Comparison of ENCODE assay signal across 1 cellular context in the genomic region with DNA sequence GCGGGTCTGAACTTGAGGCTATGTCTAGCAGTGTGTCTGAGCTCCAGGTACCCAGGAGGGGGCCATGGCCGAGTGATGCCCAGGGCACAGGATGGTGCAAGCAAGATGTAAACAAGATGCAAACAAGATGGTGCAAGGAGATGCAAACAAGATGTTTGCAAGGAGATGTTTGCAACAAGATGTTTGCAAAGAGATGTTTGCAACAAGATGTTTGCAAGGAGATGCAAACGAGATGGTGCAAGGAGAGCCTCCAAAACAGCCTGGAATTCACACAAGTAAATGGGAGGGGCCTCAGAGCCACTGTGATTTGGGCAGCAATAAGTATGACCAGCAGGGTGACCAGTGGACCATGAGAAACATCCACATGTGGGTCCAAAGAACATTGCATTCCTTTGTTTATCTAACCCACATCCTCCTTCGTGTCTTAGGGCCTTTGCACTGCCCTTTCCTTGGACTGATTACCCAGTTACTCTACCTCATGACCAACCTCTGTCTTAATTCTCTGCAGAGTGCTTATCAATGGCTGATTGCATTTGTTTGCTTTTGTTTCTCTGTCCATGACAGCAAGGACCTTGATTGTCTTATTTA.
TF ChIP-seq lines count a peak whose summit lies in the region.

No MANE protein-coding gene starts in this region.

TF ChIP-seq in HepG2, 621 proteins besides CTCF, POLR2A, EP300 and RAD21 (continued from another document and continues in another):
- TF ChIP-seq KLF13 (CRISPR knock-in tag; IDR thresholded peaks at IDR 0.05) = no peak
- TF ChIP-seq FLYWCH1 (CRISPR knock-in tag; IDR thresholded peaks at IDR 0.05) = no peak
- TF ChIP-seq CAMTA2 (CRISPR knock-in tag; IDR thresholded peaks at IDR 0.05; ENCODE audit: borderline replicate concordance) = no peak
- TF ChIP-seq, protein P1, sequence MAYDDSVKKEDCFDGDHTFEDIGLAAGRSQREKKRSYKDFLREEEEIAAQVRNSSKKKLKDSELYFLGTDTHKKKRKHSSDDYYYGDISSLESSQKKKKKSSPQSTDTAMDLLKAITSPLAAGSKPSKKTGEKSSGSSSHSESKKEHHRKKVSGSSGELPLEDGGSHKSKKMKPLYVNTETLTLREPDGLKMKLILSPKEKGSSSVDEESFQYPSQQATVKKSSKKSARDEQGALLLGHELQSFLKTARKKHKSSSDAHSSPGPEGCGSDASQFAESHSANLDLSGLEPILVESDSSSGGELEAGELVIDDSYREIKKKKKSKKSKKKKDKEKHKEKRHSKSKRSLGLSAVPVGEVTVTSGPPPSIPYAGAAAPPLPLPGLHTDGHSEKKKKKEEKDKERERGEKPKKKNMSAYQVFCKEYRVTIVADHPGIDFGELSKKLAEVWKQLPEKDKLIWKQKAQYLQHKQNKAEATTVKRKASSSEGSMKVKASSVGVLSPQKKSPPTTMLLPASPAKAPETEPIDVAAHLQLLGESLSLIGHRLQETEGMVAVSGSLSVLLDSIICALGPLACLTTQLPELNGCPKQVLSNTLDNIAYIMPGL (CRISPR knock-in tag; IDR thresholded peaks at IDR 0.05; ENCODE audit: borderline replicate concordance in 1 of 2, low read depth in 1 of 2) = peak in 1 of 2 experiments; percentile 32; a peak in 1 of 4 replicates
- no peak for TF ChIP-seq ZNF232 (CRISPR knock-in tag; IDR thresholded peaks at IDR 0.05; ENCODE audit: borderline replicate concordance)
- no peak for TF ChIP-seq SATB2 (CRISPR knock-in tag; IDR thresholded peaks at IDR 0.05)
- TF ChIP-seq ZNF207 (IDR thresholded peaks at IDR 0.05; ENCODE audit: borderline replicate concordance) = no peak
- TF ChIP-seq, protein P2, sequence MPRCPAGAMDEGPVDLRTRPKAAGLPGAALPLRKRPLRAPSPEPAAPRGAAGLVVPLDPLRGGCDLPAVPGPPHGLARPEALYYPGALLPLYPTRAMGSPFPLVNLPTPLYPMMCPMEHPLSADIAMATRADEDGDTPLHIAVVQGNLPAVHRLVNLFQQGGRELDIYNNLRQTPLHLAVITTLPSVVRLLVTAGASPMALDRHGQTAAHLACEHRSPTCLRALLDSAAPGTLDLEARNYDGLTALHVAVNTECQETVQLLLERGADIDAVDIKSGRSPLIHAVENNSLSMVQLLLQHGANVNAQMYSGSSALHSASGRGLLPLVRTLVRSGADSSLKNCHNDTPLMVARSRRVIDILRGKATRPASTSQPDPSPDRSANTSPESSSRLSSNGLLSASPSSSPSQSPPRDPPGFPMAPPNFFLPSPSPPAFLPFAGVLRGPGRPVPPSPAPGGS (CRISPR knock-in tag; IDR thresholded peaks at IDR 0.05) = no peak
- 0 out of 2 replicates have a peak, but pooled peaks have one; percentile 51 for TF ChIP-seq ZNF101 (CRISPR knock-in tag; IDR thresholded peaks at IDR 0.05; ENCODE audit: borderline replicate concordance, low read depth)
- no peak for TF ChIP-seq ERF (CRISPR knock-in tag; IDR thresholded peaks at IDR 0.05)
- TF ChIP-seq, protein P3, sequence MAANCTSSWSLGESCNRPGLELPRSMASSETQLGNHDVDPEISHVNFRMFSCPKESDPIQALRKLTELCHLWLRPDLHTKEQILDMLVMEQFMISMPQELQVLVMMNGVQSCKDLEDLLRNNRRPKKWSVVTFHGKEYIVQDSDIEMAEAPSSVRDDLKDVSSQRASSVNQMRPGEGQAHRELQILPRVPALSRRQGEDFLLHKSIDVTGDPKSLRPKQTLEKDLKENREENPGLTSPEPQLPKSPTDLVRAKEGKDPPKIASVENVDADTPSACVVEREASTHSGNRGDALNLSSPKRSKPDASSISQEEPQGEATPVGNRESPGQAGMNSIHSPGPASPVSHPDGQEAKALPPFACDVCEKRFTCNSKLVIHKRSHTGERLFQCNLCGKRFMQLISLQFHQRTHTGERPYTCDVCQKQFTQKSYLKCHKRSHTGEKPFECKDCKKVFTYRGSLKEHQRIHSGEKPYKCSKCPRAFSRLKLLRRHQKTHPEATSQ (CRISPR knock-in tag; IDR thresholded peaks at IDR 0.05; ENCODE audit: borderline replicate concordance) = no peak
- TF ChIP-seq NKX3-1 (CRISPR knock-in tag; IDR thresholded peaks at IDR 0.05) = no peak
- TF ChIP-seq, protein P4, sequence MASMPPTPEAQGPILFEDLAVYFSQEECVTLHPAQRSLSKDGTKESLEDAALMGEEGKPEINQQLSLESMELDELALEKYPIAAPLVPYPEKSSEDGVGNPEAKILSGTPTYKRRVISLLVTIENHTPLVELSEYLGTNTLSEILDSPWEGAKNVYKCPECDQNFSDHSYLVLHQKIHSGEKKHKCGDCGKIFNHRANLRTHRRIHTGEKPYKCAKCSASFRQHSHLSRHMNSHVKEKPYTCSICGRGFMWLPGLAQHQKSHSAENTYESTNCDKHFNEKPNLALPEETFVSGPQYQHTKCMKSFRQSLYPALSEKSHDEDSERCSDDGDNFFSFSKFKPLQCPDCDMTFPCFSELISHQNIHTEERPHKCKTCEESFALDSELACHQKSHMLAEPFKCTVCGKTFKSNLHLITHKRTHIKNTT (CRISPR knock-in tag; IDR thresholded peaks at IDR 0.05) = no peak
- TF ChIP-seq ASH2L (IDR thresholded peaks at IDR 0.05; ENCODE audit: insufficient read length, low read depth, low read length) = peak; percentile 32
- TF ChIP-seq KLF6 (CRISPR knock-in tag; IDR thresholded peaks at IDR 0.05) = no peak
- TF ChIP-seq JUND (CRISPR knock-in tag; IDR thresholded peaks at IDR 0.05) = 0 out of 2 replicates have a peak, but pooled peaks have one; percentile 19
- no peak for TF ChIP-seq THRA (CRISPR knock-in tag; IDR thresholded peaks at IDR 0.05; ENCODE audit: borderline replicate concordance)
- TF ChIP-seq ZNF235 (CRISPR knock-in tag; IDR thresholded peaks at IDR 0.05; ENCODE audit: borderline replicate concordance) = no peak
- TF ChIP-seq ZC3H13 (CRISPR knock-in tag; IDR thresholded peaks at IDR 0.05) = no peak
- no peak for TF ChIP-seq ZFYVE20 (CRISPR knock-in tag; IDR thresholded peaks at IDR 0.05; ENCODE audit: borderline replicate concordance, low read depth)
- no peak for TF ChIP-seq ZNF607 (CRISPR knock-in tag; IDR thresholded peaks at IDR 0.05; ENCODE audit: borderline replicate concordance)
- TF ChIP-seq POLR2AphosphoS5 (IDR thresholded peaks at IDR 0.05; ENCODE audit: low read depth, low read length) = no peak
- TF ChIP-seq MXD3 (CRISPR knock-in tag; IDR thresholded peaks at IDR 0.05) = no peak
- no peak for TF ChIP-seq SMARCE1 (IDR thresholded peaks at IDR 0.05; ENCODE audit: borderline replicate concordance)
- TF ChIP-seq, protein P5, sequence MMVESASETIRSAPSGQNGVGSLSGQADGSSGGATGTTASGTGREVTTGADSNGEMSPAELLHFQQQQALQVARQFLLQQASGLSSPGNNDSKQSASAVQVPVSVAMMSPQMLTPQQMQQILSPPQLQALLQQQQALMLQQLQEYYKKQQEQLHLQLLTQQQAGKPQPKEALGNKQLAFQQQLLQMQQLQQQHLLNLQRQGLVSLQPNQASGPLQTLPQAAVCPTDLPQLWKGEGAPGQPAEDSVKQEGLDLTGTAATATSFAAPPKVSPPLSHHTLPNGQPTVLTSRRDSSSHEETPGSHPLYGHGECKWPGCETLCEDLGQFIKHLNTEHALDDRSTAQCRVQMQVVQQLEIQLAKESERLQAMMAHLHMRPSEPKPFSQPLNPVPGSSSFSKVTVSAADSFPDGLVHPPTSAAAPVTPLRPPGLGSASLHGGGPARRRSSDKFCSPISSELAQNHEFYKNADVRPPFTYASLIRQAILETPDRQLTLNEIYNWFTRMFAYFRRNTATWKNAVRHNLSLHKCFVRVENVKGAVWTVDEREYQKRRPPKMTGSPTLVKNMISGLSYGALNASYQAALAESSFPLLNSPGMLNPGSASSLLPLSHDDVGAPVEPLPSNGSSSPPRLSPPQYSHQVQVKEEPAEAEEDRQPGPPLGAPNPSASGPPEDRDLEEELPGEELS (CRISPR knock-in tag; IDR thresholded peaks at IDR 0.05) = no peak
- TF ChIP-seq ZSCAN31 (CRISPR knock-in tag; IDR thresholded peaks at IDR 0.05; ENCODE audit: low read depth) = no peak
- TF ChIP-seq TGIF2 (CRISPR knock-in tag; IDR thresholded peaks at IDR 0.05) = no peak
- no peak for TF ChIP-seq ZNF280B (CRISPR knock-in tag; IDR thresholded peaks at IDR 0.05; ENCODE audit: borderline replicate concordance)
- TF ChIP-seq MAFF (IDR thresholded peaks at IDR 0.05; ENCODE audit: low read depth, low read length) = no peak
- no peak for TF ChIP-seq ZNF546 (CRISPR knock-in tag; conservative IDR thresholded peaks at IDR 0.05)
- TF ChIP-seq FOSL2 (CRISPR knock-in tag; IDR thresholded peaks at IDR 0.05) = 0 out of 2 replicates have a peak, but pooled peaks have one; percentile 21
- no peak for TF ChIP-seq ZNF773 (CRISPR knock-in tag; IDR thresholded peaks at IDR 0.05; ENCODE audit: borderline replicate concordance)
- TF ChIP-seq GPN1 (CRISPR knock-in tag; IDR thresholded peaks at IDR 0.05; ENCODE audit: borderline replicate concordance) = no peak
- no peak for TF ChIP-seq ZNF790 (CRISPR knock-in tag; IDR thresholded peaks at IDR 0.05; ENCODE audit: borderline replicate concordance)
- no peak for TF ChIP-seq ZXDC (CRISPR knock-in tag; IDR thresholded peaks at IDR 0.05)
- no peak for TF ChIP-seq ZEB1 (IDR thresholded peaks at IDR 0.05; ENCODE audit: insufficient replicate concordance, low read depth)
- no peak for TF ChIP-seq RXRA (CRISPR knock-in tag; IDR thresholded peaks at IDR 0.05)
- TF ChIP-seq SMYD3 (CRISPR knock-in tag; IDR thresholded peaks at IDR 0.05) = no peak
- TF ChIP-seq TBX3 (IDR thresholded peaks at IDR 0.05; ENCODE audit: borderline replicate concordance) = no peak
- no peak for TF ChIP-seq FOXA1 (IDR thresholded peaks at IDR 0.05)
- TF ChIP-seq FOXA1 (CRISPR knock-in tag; IDR thresholded peaks at IDR 0.05) = peak; percentile 86
- peak; percentile 37; the same call in 1 of the 2 replicates for TF ChIP-seq HDAC2 (CRISPR knock-in tag; IDR thresholded peaks at IDR 0.05)
